ENCODE assay signal across 22 cellular contexts in the genomic region with DNA sequence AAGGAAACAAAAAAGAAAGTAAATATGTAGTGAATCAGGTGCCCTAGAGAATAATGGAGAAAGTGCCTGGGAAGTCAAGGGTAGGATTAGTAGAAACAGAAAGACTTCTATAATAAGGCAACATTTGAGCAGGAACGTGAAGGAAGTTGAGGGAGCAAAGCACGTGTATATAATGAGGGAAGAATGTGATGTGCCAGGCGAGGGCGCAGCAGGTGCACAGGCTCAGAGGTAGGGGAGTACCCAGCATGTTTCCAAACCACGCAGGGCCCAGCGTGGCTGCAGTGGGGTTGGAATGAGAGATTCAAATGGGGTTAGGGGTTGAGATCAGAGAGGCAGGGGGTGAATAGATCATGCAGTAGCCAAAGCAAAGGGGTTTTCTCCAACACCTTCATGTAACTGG.
DNase-seq lines count a peak whose midpoint lies in the region; ATAC-seq, FAIRE-seq and TF ChIP-seq lines count a peak whose summit lies in the region.
"Had no signal": no experiment of that assay in that cellular context is flagged by ENCODE, and none has a peak within 500 bp of the region (broad histone marks: within the 10 kb centered on the region; RNA-seq: fewer than 3 reads in every experiment).

No MANE protein-coding gene starts in this region.

- ATAC-seq in A549 (peak in 1 of 2 experiments; percentile 40; a peak in 1 of 6 replicates), GM23338 (peak; percentile 48; the same call in 2 of the 3 replicates), left colon (peak; percentile 67)
- ATAC-seq: right cardiac atrium had no signal

- H3K27ac ChIP-seq in A549 (no peak overlapping the region), GM23338 (ENCODE audit: low read depth) (no peak overlapping the region), OCI-LY7 (ENCODE audit: low read depth, low read length, poor library complexity, severe bottlenecking) (no peak overlapping the region), neural progenitor cell (no peak overlapping the region)
- H3K27ac ChIP-seq: vagina had no signal

- H3K4me2 ChIP-seq in A549 (no peak overlapping the region), GM23338 (no peak overlapping the region), OCI-LY7 (ENCODE audit: low read length) (no peak overlapping the region), neural progenitor cell (no peak overlapping the region)

- no peaks in the 10 kb centered on the region for H3K27me3 ChIP-seq in GM23338 (ENCODE audit: insufficient read depth)
- H3K27me3 ChIP-seq in neural progenitor cell, result no peaks in the 10 kb centered on the region
- H3K27me3 ChIP-seq: vagina had no signal

- no peak overlapping the region for H3K4me3 Mint-ChIP-seq in GM23338
- H3K4me3 Mint-ChIP-seq in neural progenitor cell, result no peak overlapping the region
- H3K4me3 Mint-ChIP-seq: activated naive CD8-positive, alpha-beta T cell treated with anti-CD3 and anti-CD28 coated beads, Interleukin-2, amount 10 ng/mL, durations not matched to agents 7 days and 5 days had no signal

- no peak for FAIRE-seq in A549 (lab: Jason Lieb, UNC)
- FAIRE-seq: G401.6, GM12891 had no signal

- 34% methylated on average over 6 of the region's 6 CpGs for WGBS in A549 (ENCODE audit: missing lambda C conversion rate)

- no peak overlapping the region; the same call in 1 of the 2 replicates for H2AFZ ChIP-seq in GM23338
- H2AFZ ChIP-seq in OCI-LY7 (ENCODE audit: low read length), result peak overlapping the region; percentile 70; the same call in 1 of the 2 replicates
- no peak overlapping the region for H2AFZ ChIP-seq in neural progenitor cell (replicated peaks)

- H3K36me3 Mint-ChIP-seq in GM23338 (ENCODE audit: low read depth), result no peaks in the 10 kb centered on the region
- H3K36me3 Mint-ChIP-seq in neural progenitor cell, result no peaks in the 10 kb centered on the region
- H3K36me3 Mint-ChIP-seq: activated naive CD8-positive, alpha-beta T cell treated with anti-CD3 and anti-CD28 coated beads, Interleukin-2, amount 10 ng/mL, durations not matched to agents 7 days and 5 days; CD4-positive, alpha-beta memory T cell; IgD-negative memory B cell had no signal

- no peak for TF ChIP-seq RAD21 in A549 (conservative IDR thresholded peaks at IDR 0.05 in 1 of 2, IDR thresholded peaks at IDR 0.05 in 1 of 2)

- H3F3A ChIP-seq in GM23338 (replicated peaks; ENCODE audit: low read depth), result no peaks in the 10 kb centered on the region
- H3F3A ChIP-seq in neural progenitor cell (ENCODE audit: low read depth), result no peaks in the 10 kb centered on the region

- no peak overlapping the region for H3K4me3 ChIP-seq in A549
- H3K4me3 ChIP-seq in GM23338, result no peak overlapping the region
- no peak overlapping the region for H3K4me3 ChIP-seq in OCI-LY7 (ENCODE audit: low read depth, low read length, poor library complexity, severe bottlenecking)
- H3K4me3 ChIP-seq in neural progenitor cell, result no peak overlapping the region
- H3K4me3 ChIP-seq: vagina had no signal

- DNase-seq in A549 (ENCODE audit: low read depth in 1 of 2, low spot score in 1 of 2), result no peak
- DNase-seq in GM23338 (ENCODE audit: low spot score), result no peak
- DNase-seq in OCI-LY7 (ENCODE audit: low spot score), result peak; percentile 22
- peak in 1 of 2 donors; percentile 28 for DNase-seq in left colon
- no peak for DNase-seq in GM10266 (ENCODE audit: extremely low spot score)
- no peak for DNase-seq in NCI-H1105 (lab: John Stamatoyannopoulos, UW)
- DNase-seq in activated gamma-delta T cell treated with Interleukin-2 at 50 U/mL for 16 hours, result no peak
- DNase-seq in neural progenitor cell (ENCODE audit: low spot score), result no peak
- DNase-seq: activated naive CD8-positive, alpha-beta T cell treated with anti-CD3 and anti-CD28 coated beads, Interleukin-2, amount 10 ng/mL, durations not matched to agents 7 days and 5 days; CD4-positive, alpha-beta memory T cell; DMS153; effector memory CD4-positive, alpha-beta T cell; mammary epithelial cell; NCI-H187; NCI-H446 treated with DMSO at 0.1 percent for 48 hours; right cardiac atrium; substantia nigra; SW 1271 had no signal

- H3K79me2 ChIP-seq in GM23338 (replicated peaks; ENCODE audit: insufficient read depth) (no peaks in the 10 kb centered on the region), OCI-LY7 (ENCODE audit: insufficient read depth, low read depth, low read length) (no peaks in the 10 kb centered on the region), neural progenitor cell (ENCODE audit: low read depth) (no peaks in the 10 kb centered on the region)

- H3K36me3 ChIP-seq in GM23338 (ENCODE audit: insufficient read depth), result no peaks in the 10 kb centered on the region
- H3K36me3 ChIP-seq in OCI-LY7 (ENCODE audit: insufficient read depth, low read length), result no peaks in the 10 kb centered on the region
- H3K36me3 ChIP-seq in neural progenitor cell, result no peaks in the 10 kb centered on the region
- H3K36me3 ChIP-seq: vagina had no signal

- H3K9ac ChIP-seq in neural progenitor cell, result no peak overlapping the region

- H3K4me1 ChIP-seq in A549, result no peaks in the 10 kb centered on the region
- H3K4me1 ChIP-seq in GM23338 (ENCODE audit: insufficient read depth), result no peaks in the 10 kb centered on the region
- no peaks in the 10 kb centered on the region for H3K4me1 ChIP-seq in OCI-LY7 (ENCODE audit: insufficient read depth, low read length, poor library complexity, severe bottlenecking)
- no peaks in the 10 kb centered on the region for H3K4me1 ChIP-seq in neural progenitor cell
- H3K4me1 ChIP-seq: vagina had no signal

- intact Hi-C loops in OCI-LY7 (cut with micrococcal nuclease; ENCODE audit: unreplicated experiment), result no loop called here
- intact Hi-C loops in left colon (cut with DNase I, micrococcal nuclease), result no loop called here

- no peak for TF ChIP-seq CTCF in A549 (IDR thresholded peaks at IDR 0.05)
- peak in 1 of 2 experiments; percentile 38; a peak in 1 of 4 replicates for TF ChIP-seq CTCF in GM23338 (conservative IDR thresholded peaks at IDR 0.05; ENCODE audit: low read depth in 2 of 2)
- peak; percentile 62; the same call in 1 of the 2 replicates for TF ChIP-seq CTCF in OCI-LY7 (conservative IDR thresholded peaks at IDR 0.05; ENCODE audit: low read length)
- TF ChIP-seq CTCF in GM10266 (IDR thresholded peaks at IDR 0.05; ENCODE audit: control insufficient read depth, insufficient read depth, low read depth, missing control alignments), result no peak
- no peak for TF ChIP-seq CTCF in neural progenitor cell (IDR thresholded peaks at IDR 0.05)

- no peak for TF ChIP-seq POLR2A in A549 (IDR thresholded peaks at IDR 0.05; ENCODE audit: low read length)

- POLR2A ChIA-PET in A549 (lab: Yijun Ruan, JAX), result no interaction called here
- POLR2A ChIA-PET in OCI-LY7 (lab: Charles Lee), result interaction anchor here (0.6 kb wide), 1 partner anchor 843 kb away, joined by 3 read pairs; no protein-coding TSS in a partner anchor

- no peaks in the 10 kb centered on the region for H3K9me2 ChIP-seq in GM23338 (ENCODE audit: insufficient read depth)
- H3K9me2 ChIP-seq in OCI-LY7 (ENCODE audit: insufficient read depth, low read length), result no peaks in the 10 kb centered on the region

- H4K20me1 ChIP-seq in GM23338 (replicated peaks; ENCODE audit: insufficient read depth), result no peaks in the 10 kb centered on the region
- H4K20me1 ChIP-seq in OCI-LY7 (ENCODE audit: insufficient read depth, low read length), result no peaks in the 10 kb centered on the region
- H4K20me1 ChIP-seq in neural progenitor cell (ENCODE audit: low read depth), result no peaks in the 10 kb centered on the region

- no peak for TF ChIP-seq EP300 in A549 (IDR thresholded peaks at IDR 0.05)

- no peak overlapping the region for H3K27ac Mint-ChIP-seq in GM23338
- H3K27ac Mint-ChIP-seq in neural progenitor cell, result no peak overlapping the region
- H3K27ac Mint-ChIP-seq: activated naive CD8-positive, alpha-beta T cell treated with anti-CD3 and anti-CD28 coated beads, Interleukin-2, amount 10 ng/mL, durations not matched to agents 7 days and 5 days; IgD-negative memory B cell had no signal

- H3K9me3 ChIP-seq in A549, result no peaks in the 10 kb centered on the region
- no peaks in the 10 kb centered on the region for H3K9me3 ChIP-seq in OCI-LY7 (ENCODE audit: low read length)
- H3K9me3 ChIP-seq in neural progenitor cell (ENCODE audit: low read depth), result no peaks in the 10 kb centered on the region
- H3K9me3 ChIP-seq: vagina had no signal

- peaks cover 7% of the 10 kb centered on the region; the same call in 2 of the 3 replicates for H3K4me1 Mint-ChIP-seq in GM23338
- peaks cover 4% of the 10 kb centered on the region for H3K4me1 Mint-ChIP-seq in neural progenitor cell

- H3K9me3 Mint-ChIP-seq in GM23338, result no peaks in the 10 kb centered on the region
- H3K9me3 Mint-ChIP-seq in neural progenitor cell, result no peaks in the 10 kb centered on the region
- H3K9me3 Mint-ChIP-seq: activated naive CD8-positive, alpha-beta T cell treated with anti-CD3 and anti-CD28 coated beads, Interleukin-2, amount 10 ng/mL, durations not matched to agents 7 days and 5 days; CD4-positive, alpha-beta memory T cell; IgD-negative memory B cell had no signal

- peaks cover 6% of the 10 kb centered on the region for H3K27me3 Mint-ChIP-seq in GM23338 (ENCODE audit: insufficient read depth, low read depth, poor library complexity)
- peaks cover 6% of the 10 kb centered on the region for H3K27me3 Mint-ChIP-seq in neural progenitor cell (ENCODE audit: insufficient read depth, low read depth)
- H3K27me3 Mint-ChIP-seq: activated naive CD8-positive, alpha-beta T cell treated with anti-CD3 and anti-CD28 coated beads, Interleukin-2, amount 10 ng/mL, durations not matched to agents 7 days and 5 days; CD4-positive, alpha-beta memory T cell; IgD-negative memory B cell had no signal

- no TSS peak for BruUV-seq in OCI-LY7 (replicated peaks; lab: Mats Ljungman, UMichigan)

- CTCF ChIA-PET in A549 (lab: Yijun Ruan, JAX), result no interaction called here
- CTCF ChIA-PET in OCI-LY7 (lab: Charles Lee; ENCODE audit: unreplicated experiment), result no interaction called here

TF ChIP-seq in A549, 52 proteins besides CTCF, POLR2A, EP300 and RAD21 (continues in another document):
- TF ChIP-seq CBX2 (IDR thresholded peaks at IDR 0.05; ENCODE audit: borderline replicate concordance, low read depth), result no peak
- TF ChIP-seq, protein P1, sequence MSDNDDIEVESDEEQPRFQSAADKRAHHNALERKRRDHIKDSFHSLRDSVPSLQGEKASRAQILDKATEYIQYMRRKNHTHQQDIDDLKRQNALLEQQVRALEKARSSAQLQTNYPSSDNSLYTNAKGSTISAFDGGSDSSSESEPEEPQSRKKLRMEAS (IDR thresholded peaks at IDR 0.05), result peak; percentile 30; the same call in 1 of the 2 replicates
- TF ChIP-seq ZFP36 (IDR thresholded peaks at IDR 0.05; ENCODE audit: borderline replicate concordance, partially characterized antibody), result no peak
- TF ChIP-seq BHLHE40 (IDR thresholded peaks at IDR 0.05; ENCODE audit: low read depth, low read length), result no peak

TF ChIP-seq in GM23338, 12 proteins besides CTCF, POLR2A, EP300 and RAD21 (continues in another document):
- TF ChIP-seq ZNF114 (CRISPR knock-in tag; IDR thresholded peaks at IDR 0.05), result no peak
- no peak for TF ChIP-seq CREB1 (CRISPR knock-in tag; IDR thresholded peaks at IDR 0.05; ENCODE audit: low read depth)
- TF ChIP-seq POLR2AphosphoS5 (IDR thresholded peaks at IDR 0.05; ENCODE audit: low read depth), result no peak
